ENCODE assay signal across 1 cellular context in the genomic region with DNA sequence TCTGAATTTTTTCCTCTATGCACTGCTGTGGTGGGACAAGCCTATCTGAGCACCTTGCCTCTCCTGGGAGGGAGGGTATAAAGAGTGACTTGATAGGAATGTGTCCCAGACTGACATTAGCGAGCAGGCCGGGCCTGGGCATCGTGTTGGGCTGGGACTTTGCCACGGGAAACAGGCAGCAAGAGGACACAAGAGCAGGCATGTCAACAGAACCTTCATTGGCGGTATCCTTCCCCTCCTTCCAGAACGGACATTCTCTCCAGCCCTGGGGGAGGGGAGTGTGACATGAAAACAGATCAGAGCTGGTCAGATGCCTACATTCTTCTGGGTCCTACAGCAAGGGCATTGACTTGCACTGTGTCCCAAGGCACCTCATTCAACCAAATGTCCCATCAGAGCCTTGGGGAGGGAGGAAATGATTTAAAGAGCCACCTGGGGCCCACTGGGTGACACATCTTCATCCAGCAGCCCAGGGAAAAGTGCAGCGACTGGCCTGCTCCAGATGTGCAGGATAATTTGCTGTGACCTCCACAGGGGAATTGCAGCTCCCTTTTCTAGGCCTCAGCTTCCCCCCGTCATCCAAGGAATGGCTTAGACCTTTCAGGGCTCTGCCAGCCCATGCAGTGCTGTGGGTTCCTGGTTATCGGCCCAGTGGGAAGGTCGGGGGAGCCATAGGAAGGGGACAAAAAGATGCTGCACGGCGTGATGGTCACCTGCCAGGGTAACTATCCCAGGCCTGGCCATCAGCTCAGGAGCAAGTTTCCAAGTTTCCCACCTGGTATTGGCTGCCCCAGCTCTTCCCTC.
TF ChIP-seq lines count a peak whose summit lies in the region.

No MANE protein-coding gene starts in this region.

TF ChIP-seq in HepG2, 621 proteins besides CTCF, POLR2A, EP300 and RAD21 (continued from another document and continues in another):
- TF ChIP-seq, protein P1, sequence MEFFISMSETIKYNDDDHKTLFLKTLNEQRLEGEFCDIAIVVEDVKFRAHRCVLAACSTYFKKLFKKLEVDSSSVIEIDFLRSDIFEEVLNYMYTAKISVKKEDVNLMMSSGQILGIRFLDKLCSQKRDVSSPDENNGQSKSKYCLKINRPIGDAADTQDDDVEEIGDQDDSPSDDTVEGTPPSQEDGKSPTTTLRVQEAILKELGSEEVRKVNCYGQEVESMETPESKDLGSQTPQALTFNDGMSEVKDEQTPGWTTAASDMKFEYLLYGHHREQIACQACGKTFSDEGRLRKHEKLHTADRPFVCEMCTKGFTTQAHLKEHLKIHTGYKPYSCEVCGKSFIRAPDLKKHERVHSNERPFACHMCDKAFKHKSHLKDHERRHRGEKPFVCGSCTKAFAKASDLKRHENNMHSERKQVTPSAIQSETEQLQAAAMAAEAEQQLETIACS (CRISPR knock-in tag; IDR thresholded peaks at IDR 0.05), result no peak
- TF ChIP-seq RARA (CRISPR knock-in tag; IDR thresholded peaks at IDR 0.05) (peak; percentile 26; the same call in 1 of the 2 replicates), SOX13 (IDR thresholded peaks at IDR 0.05) (no peak), SOX13 (CRISPR knock-in tag; conservative IDR thresholded peaks at IDR 0.05 in 1 of 2, IDR thresholded peaks at IDR 0.05 in 1 of 2) (peak in 1 of 2 experiments; percentile 35; a peak in 1 of 4 replicates), MATR3 (CRISPR knock-in tag; IDR thresholded peaks at IDR 0.05) (no peak), DPF2 (CRISPR knock-in tag; IDR thresholded peaks at IDR 0.05; ENCODE audit: borderline replicate concordance, low read depth) (no peak), ATRX (CRISPR knock-in tag; IDR thresholded peaks at IDR 0.05; ENCODE audit: borderline replicate concordance) (no peak), RBM22 (optimal IDR thresholded peaks at IDR 0.05; ENCODE audit: low read length) (no peak), ZNF883 (CRISPR knock-in tag; IDR thresholded peaks at IDR 0.05; ENCODE audit: not compliant biosample characterization) (no peak), FOSL1 (CRISPR knock-in tag; IDR thresholded peaks at IDR 0.05; ENCODE audit: borderline replicate concordance) (no peak), NR1H2 (CRISPR knock-in tag; IDR thresholded peaks at IDR 0.05; ENCODE audit: borderline replicate concordance, low read depth) (no peak), MYC (CRISPR knock-in tag; IDR thresholded peaks at IDR 0.05; ENCODE audit: borderline replicate concordance) (peak; percentile 46; the same call in 1 of the 2 replicates), GATAD2A (CRISPR knock-in tag; IDR thresholded peaks at IDR 0.05) (peak; percentile 37; the same call in 1 of the 2 replicates), ZNF329 (CRISPR knock-in tag; IDR thresholded peaks at IDR 0.05; ENCODE audit: low read depth) (no peak), THAP11 (CRISPR knock-in tag; IDR thresholded peaks at IDR 0.05) (0 out of 2 replicates have a peak, but pooled peaks have one; percentile 24), SUZ12 (IDR thresholded peaks at IDR 0.05; ENCODE audit: low read depth, low read length) (no peak), SIN3B (IDR thresholded peaks at IDR 0.05; ENCODE audit: low read length) (no peak), SAP130 (CRISPR knock-in tag; IDR thresholded peaks at IDR 0.05; ENCODE audit: low read depth) (peak; percentile 52; the same call in 1 of the 2 replicates), ZBTB42 (CRISPR knock-in tag; IDR thresholded peaks at IDR 0.05) (no peak), ZBTB38 (CRISPR knock-in tag; IDR thresholded peaks at IDR 0.05) (peak; percentile 81), ATF1 (CRISPR knock-in tag; IDR thresholded peaks at IDR 0.05) (no peak), KLF11 (CRISPR knock-in tag; IDR thresholded peaks at IDR 0.05) (no peak), ZNF34 (CRISPR knock-in tag; IDR thresholded peaks at IDR 0.05; ENCODE audit: borderline replicate concordance) (no peak), TBX2 (CRISPR knock-in tag; IDR thresholded peaks at IDR 0.05; ENCODE audit: borderline replicate concordance) (peak; percentile 51; the same call in 1 of the 2 replicates), NONO (IDR thresholded peaks at IDR 0.05) (no peak), NONO (CRISPR knock-in tag; conservative IDR thresholded peaks at IDR 0.05) (0 out of 2 replicates have a peak, but pooled peaks have one; percentile 17), GPN1 (CRISPR knock-in tag; IDR thresholded peaks at IDR 0.05; ENCODE audit: borderline replicate concordance) (no peak), HNRNPLL (IDR thresholded peaks at IDR 0.05; ENCODE audit: low read depth, low read length, poor library complexity, severe bottlenecking) (no peak), HDAC2 (CRISPR knock-in tag; IDR thresholded peaks at IDR 0.05) (peak; percentile 70), PHF5A (CRISPR knock-in tag; IDR thresholded peaks at IDR 0.05; ENCODE audit: low read depth, unreplicated experiment) (no peak), TAF1 (CRISPR knock-in tag; IDR thresholded peaks at IDR 0.05) (no peak)
- TF ChIP-seq, protein P2, sequence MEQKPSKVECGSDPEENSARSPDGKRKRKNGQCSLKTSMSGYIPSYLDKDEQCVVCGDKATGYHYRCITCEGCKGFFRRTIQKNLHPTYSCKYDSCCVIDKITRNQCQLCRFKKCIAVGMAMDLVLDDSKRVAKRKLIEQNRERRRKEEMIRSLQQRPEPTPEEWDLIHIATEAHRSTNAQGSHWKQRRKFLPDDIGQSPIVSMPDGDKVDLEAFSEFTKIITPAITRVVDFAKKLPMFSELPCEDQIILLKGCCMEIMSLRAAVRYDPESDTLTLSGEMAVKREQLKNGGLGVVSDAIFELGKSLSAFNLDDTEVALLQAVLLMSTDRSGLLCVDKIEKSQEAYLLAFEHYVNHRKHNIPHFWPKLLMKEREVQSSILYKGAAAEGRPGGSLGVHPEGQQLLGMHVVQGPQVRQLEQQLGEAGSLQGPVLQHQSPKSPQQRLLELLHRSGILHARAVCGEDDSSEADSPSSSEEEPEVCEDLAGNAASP (CRISPR knock-in tag; IDR thresholded peaks at IDR 0.05; ENCODE audit: borderline replicate concordance), result no peak
- TF ChIP-seq, protein P3, sequence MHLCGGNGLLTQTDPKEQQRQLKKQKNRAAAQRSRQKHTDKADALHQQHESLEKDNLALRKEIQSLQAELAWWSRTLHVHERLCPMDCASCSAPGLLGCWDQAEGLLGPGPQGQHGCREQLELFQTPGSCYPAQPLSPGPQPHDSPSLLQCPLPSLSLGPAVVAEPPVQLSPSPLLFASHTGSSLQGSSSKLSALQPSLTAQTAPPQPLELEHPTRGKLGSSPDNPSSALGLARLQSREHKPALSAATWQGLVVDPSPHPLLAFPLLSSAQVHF (CRISPR knock-in tag; IDR thresholded peaks at IDR 0.05), result 0 out of 2 replicates have a peak, but pooled peaks have one; percentile 32
- TF ChIP-seq, protein P4, sequence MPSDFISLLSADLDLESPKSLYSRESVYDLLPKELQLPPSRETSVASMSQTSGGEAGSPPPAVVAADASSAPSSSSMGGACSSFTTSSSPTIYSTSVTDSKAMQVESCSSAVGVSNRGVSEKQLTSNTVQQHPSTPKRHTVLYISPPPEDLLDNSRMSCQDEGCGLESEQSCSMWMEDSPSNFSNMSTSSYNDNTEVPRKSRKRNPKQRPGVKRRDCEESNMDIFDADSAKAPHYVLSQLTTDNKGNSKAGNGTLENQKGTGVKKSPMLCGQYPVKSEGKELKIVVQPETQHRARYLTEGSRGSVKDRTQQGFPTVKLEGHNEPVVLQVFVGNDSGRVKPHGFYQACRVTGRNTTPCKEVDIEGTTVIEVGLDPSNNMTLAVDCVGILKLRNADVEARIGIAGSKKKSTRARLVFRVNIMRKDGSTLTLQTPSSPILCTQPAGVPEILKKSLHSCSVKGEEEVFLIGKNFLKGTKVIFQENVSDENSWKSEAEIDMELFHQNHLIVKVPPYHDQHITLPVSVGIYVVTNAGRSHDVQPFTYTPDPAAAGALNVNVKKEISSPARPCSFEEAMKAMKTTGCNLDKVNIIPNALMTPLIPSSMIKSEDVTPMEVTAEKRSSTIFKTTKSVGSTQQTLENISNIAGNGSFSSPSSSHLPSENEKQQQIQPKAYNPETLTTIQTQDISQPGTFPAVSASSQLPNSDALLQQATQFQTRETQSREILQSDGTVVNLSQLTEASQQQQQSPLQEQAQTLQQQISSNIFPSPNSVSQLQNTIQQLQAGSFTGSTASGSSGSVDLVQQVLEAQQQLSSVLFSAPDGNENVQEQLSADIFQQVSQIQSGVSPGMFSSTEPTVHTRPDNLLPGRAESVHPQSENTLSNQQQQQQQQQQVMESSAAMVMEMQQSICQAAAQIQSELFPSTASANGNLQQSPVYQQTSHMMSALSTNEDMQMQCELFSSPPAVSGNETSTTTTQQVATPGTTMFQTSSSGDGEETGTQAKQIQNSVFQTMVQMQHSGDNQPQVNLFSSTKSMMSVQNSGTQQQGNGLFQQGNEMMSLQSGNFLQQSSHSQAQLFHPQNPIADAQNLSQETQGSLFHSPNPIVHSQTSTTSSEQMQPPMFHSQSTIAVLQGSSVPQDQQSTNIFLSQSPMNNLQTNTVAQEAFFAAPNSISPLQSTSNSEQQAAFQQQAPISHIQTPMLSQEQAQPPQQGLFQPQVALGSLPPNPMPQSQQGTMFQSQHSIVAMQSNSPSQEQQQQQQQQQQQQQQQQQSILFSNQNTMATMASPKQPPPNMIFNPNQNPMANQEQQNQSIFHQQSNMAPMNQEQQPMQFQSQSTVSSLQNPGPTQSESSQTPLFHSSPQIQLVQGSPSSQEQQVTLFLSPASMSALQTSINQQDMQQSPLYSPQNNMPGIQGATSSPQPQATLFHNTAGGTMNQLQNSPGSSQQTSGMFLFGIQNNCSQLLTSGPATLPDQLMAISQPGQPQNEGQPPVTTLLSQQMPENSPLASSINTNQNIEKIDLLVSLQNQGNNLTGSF (CRISPR knock-in tag; IDR thresholded peaks at IDR 0.05), result no peak
- TF ChIP-seq, protein P5, sequence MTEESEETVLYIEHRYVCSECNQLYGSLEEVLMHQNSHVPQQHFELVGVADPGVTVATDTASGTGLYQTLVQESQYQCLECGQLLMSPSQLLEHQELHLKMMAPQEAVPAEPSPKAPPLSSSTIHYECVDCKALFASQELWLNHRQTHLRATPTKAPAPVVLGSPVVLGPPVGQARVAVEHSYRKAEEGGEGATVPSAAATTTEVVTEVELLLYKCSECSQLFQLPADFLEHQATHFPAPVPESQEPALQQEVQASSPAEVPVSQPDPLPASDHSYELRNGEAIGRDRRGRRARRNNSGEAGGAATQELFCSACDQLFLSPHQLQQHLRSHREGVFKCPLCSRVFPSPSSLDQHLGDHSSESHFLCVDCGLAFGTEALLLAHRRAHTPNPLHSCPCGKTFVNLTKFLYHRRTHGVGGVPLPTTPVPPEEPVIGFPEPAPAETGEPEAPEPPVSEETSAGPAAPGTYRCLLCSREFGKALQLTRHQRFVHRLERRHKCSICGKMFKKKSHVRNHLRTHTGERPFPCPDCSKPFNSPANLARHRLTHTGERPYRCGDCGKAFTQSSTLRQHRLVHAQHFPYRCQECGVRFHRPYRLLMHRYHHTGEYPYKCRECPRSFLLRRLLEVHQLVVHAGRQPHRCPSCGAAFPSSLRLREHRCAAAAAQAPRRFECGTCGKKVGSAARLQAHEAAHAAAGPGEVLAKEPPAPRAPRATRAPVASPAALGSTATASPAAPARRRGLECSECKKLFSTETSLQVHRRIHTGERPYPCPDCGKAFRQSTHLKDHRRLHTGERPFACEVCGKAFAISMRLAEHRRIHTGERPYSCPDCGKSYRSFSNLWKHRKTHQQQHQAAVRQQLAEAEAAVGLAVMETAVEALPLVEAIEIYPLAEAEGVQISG (CRISPR knock-in tag; IDR thresholded peaks at IDR 0.05), result peak; percentile 51; the same call in 1 of the 2 replicates
- TF ChIP-seq, protein P6, sequence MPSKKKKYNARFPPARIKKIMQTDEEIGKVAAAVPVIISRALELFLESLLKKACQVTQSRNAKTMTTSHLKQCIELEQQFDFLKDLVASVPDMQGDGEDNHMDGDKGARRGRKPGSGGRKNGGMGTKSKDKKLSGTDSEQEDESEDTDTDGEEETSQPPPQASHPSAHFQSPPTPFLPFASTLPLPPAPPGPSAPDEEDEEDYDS (CRISPR knock-in tag; IDR thresholded peaks at IDR 0.05), result peak; percentile 28; the same call in 1 of the 2 replicates
- TF ChIP-seq, protein P7, sequence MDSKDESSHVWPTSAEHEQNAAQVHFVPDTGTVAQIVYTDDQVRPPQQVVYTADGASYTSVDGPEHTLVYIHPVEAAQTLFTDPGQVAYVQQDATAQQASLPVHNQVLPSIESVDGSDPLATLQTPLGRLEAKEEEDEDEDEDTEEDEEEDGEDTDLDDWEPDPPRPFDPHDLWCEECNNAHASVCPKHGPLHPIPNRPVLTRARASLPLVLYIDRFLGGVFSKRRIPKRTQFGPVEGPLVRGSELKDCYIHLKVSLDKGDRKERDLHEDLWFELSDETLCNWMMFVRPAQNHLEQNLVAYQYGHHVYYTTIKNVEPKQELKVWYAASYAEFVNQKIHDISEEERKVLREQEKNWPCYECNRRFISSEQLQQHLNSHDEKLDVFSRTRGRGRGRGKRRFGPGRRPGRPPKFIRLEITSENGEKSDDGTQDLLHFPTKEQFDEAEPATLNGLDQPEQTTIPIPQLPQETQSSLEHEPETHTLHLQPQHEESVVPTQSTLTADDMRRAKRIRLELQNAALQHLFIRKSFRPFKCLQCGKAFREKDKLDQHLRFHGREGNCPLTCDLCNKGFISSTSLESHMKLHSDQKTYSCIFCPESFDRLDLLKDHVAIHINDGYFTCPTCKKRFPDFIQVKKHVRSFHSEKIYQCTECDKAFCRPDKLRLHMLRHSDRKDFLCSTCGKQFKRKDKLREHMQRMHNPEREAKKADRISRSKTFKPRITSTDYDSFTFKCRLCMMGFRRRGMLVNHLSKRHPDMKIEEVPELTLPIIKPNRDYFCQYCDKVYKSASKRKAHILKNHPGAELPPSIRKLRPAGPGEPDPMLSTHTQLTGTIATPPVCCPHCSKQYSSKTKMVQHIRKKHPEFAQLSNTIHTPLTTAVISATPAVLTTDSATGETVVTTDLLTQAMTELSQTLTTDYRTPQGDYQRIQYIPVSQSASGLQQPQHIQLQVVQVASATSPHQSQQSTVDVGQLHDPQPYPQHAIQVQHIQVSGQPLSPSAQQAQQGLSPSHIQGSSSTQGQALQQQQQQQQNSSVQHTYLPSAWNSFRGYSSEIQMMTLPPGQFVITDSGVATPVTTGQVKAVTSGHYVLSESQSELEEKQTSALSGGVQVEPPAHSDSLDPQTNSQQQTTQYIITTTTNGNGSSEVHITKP (CRISPR knock-in tag; IDR thresholded peaks at IDR 0.05; ENCODE audit: low read depth), result peak; percentile 62
- TF ChIP-seq, protein P8, sequence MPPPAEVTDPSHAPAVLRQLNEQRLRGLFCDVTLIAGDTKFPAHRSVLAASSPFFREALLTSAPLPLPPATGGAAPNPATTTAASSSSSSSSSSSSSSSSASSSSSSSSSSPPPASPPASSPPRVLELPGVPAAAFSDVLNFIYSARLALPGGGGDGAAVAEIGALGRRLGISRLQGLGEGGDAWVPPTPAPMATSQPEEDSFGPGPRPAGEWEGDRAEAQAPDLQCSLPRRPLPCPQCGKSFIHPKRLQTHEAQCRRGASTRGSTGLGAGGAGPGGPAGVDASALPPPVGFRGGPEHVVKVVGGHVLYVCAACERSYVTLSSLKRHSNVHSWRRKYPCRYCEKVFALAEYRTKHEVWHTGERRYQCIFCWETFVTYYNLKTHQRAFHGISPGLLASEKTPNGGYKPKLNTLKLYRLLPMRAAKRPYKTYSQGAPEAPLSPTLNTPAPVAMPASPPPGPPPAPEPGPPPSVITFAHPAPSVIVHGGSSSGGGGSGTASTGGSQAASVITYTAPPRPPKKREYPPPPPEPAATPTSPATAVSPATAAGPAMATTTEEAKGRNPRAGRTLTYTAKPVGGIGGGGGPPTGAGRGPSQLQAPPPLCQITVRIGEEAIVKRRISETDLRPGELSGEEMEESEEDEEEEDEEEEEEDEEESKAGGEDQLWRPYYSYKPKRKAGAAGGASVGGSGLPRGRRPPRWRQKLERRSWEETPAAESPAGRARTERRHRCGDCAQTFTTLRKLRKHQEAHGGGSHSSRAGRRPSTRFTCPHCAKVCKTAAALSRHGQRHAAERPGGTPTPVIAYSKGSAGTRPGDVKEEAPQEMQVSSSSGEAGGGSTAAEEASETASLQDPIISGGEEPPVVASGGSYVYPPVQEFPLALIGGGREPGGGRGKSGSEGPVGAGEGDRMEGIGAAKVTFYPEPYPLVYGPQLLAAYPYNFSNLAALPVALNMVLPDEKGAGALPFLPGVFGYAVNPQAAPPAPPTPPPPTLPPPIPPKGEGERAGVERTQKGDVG (CRISPR knock-in tag; IDR thresholded peaks at IDR 0.05; ENCODE audit: borderline replicate concordance), result peak; percentile 60; the same call in 1 of the 2 replicates
